Comparison of ENCODE assay signal across 12 cellular contexts in the genomic region with DNA sequence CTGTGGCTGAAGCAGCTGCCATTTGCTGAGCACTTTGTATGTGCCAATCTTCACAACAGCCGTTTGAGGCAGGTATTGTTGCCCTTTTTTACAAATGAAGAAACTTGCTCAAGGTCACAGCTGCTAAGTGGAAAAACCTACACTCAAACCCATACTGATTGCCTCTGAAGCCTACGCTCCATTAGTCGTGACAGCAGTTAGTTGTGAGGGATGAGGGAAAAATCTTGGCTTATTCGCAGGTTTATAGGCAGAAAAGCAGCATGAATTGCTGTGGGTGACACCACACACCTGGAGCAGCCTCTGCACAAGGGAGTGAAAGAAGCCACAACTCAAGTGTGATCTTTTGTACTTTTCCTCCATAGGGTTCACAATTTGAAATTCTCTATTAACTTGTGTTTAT.
"Had no signal": no experiment of that assay in that cellular context is flagged by ENCODE, and none has a peak within 500 bp of the region (broad histone marks: within the 10 kb centered on the region; RNA-seq: fewer than 3 reads in every experiment).

No MANE protein-coding gene starts in this region.

- H3K27me3 ChIP-seq: adrenal gland had no signal

- DNase-seq: activated CD4-positive, alpha-beta T cell treated with anti-CD3 and anti-CD28 coated beads, Interleukin-2, amount 50 U/mL, for 4 hours; activated naive CD4-positive, alpha-beta T cell treated with anti-CD3 and anti-CD28 coated beads, Interleukin-2, amount 50 U/mL, for 16 hours; activated T-cell treated with anti-CD3 and anti-CD28 coated beads, Interleukin-2, amount 50 U/mL, for 1 hour; central memory CD4-positive, alpha-beta T cell; effector memory CD4-positive, alpha-beta T cell; erythroblast; hippocampal formation; kidney glomerular epithelial cell; small intestine; trophoblast cell had no signal

- H3K4me3 ChIP-seq: adrenal gland had no signal

- H3K9me3 ChIP-seq: adrenal gland had no signal

- H3K36me3 ChIP-seq: adrenal gland had no signal

- H3K9ac ChIP-seq: parathyroid adenoma had no signal

- H3K4me1 ChIP-seq: parathyroid adenoma had no signal
